Comparison of ENCODE assay signal across 20 cellular contexts in the genomic region with DNA sequence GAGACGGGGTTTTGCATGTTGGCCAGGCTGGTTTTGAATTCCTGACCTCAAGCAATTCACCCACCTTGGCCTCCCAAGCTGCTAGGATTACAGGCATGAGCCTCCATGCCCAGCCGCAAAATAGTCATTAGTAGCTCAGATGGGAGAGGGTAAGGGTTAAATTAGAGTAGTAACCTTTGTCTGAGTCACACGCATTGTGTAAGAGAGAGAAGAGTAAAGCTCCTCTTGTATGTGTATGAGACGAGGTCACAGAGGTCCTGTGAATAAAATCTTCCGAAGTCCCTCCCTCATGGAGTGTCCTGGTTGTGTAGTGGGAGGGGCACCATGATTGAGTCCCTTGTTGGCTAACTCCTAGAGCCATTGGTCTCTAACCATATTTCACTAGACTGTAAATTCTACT.
DNase-seq lines count a peak whose midpoint lies in the region.
"Had no signal": no experiment of that assay in that cellular context is flagged by ENCODE, and none has a peak within 500 bp of the region (broad histone marks: within the 10 kb centered on the region; RNA-seq: fewer than 3 reads in every experiment).

No MANE protein-coding gene starts in this region.

- no peak overlapping the region for H4K8ac ChIP-seq in mesendoderm (ENCODE audit: low read depth, low read length)

- H3K27me3 ChIP-seq in mesendoderm (ENCODE audit: insufficient read depth, low read length, poor library complexity), result no peaks in the 10 kb centered on the region

- H2AK5ac ChIP-seq in mesendoderm (ENCODE audit: low read length), result no peak overlapping the region

- WGBS in mesendoderm (ENCODE audit: extremely low coverage, insufficient coverage, low lambda C conversion rate), result no CpG with 5 or more reads among the region's 5 CpGs

- no peak overlapping the region for H3K56ac ChIP-seq in mesendoderm (ENCODE audit: low read length)

- H2BK120ac ChIP-seq in mesendoderm (ENCODE audit: low read depth, low read length), result no peak overlapping the region

- no peak overlapping the region for H3K27ac ChIP-seq in mesendoderm (ENCODE audit: low read depth, low read length)
- H3K27ac ChIP-seq: C4-2B, HL-60 had no signal

- no peaks in the 10 kb centered on the region for H3K79me1 ChIP-seq in mesendoderm (ENCODE audit: low read length)

- H3K4me3 ChIP-seq in mesendoderm (ENCODE audit: low read length), result no peak overlapping the region
- H3K4me3 ChIP-seq: HAP-1 had no signal

- no peak overlapping the region for H3K23ac ChIP-seq in mesendoderm (ENCODE audit: low read length)

- no peak overlapping the region for H3K9ac ChIP-seq in mesendoderm (ENCODE audit: low read length)

- no peak overlapping the region for H4K5ac ChIP-seq in mesendoderm (ENCODE audit: low read length)

- no peak overlapping the region for H3K4me2 ChIP-seq in mesendoderm (ENCODE audit: low read length)

- no peak overlapping the region for H3K4ac ChIP-seq in mesendoderm (ENCODE audit: low read depth, low read length)

- H3K4me1 ChIP-seq in mesendoderm (ENCODE audit: control insufficient read depth, low read depth, low read length), result no peaks in the 10 kb centered on the region
- H3K4me1 ChIP-seq: HAP-1 had no signal

- H3K36me3 ChIP-seq in mesendoderm (ENCODE audit: control insufficient read depth, insufficient read depth, low read length), result no peaks in the 10 kb centered on the region
- H3K36me3 ChIP-seq: HAP-1 had no signal

- peak; percentile 23 for DNase-seq in LHCN-M2 (ENCODE audit: low read depth)
- peak; percentile 86 for DNase-seq in NOMO-1 treated with DMSO at 0.1 percent for 48 hours (lab: John Stamatoyannopoulos, UW; ENCODE audit: unreplicated experiment)
- peak; percentile 17 for DNase-seq in SW480 (ENCODE audit: low spot score)
- peak; percentile 3 for DNase-seq in mesendoderm
- no peak for DNase-seq in DMS 273 (lab: John Stamatoyannopoulos, UW; ENCODE audit: unreplicated experiment)
- DNase-seq in 8988T, result no peak
- DNase-seq in SHP77 treated with DMSO at 0.1 percent for 48 hours (lab: John Stamatoyannopoulos, UW), result no peak
- DNase-seq in kidney glomerular epithelial cell (lab: John Stamatoyannopoulos, UW), result no peak
- DNase-seq: AML-193, DMS 273 treated with DMSO at 0.1 percent for 48 hours, NCI-H1048, NCI-H1436, NCI-H1930, NCI-H226, NCI-H524 treated with DMSO at 0.1 percent for 48 hours, T-cell, T-helper 9 cell had no signal

- no peak overlapping the region for H2BK5ac ChIP-seq in mesendoderm (ENCODE audit: low read length)

- H2BK15ac ChIP-seq in mesendoderm (replicated peaks; ENCODE audit: low read depth), result no peak overlapping the region

- H3K79me2 ChIP-seq in mesendoderm (ENCODE audit: control insufficient read depth, insufficient read depth, low read length), result no peaks in the 10 kb centered on the region

- H3K18ac ChIP-seq in mesendoderm (ENCODE audit: low read length), result no peak overlapping the region

Comparison
In these comparisons a context has a peak if more than half of its experiments do, and no peak if none do; other contexts are left out.
1. DNase-seq: peak in LHCN-M2 (single experiment), NOMO-1 treated with DMSO at 0.1 percent for 48 hours (single experiment), SW480 (single experiment) and mesendoderm (single experiment); none in DMS 273 (single experiment), 8988T (single experiment), SHP77 treated with DMSO at 0.1 percent for 48 hours (single experiment) and kidney glomerular epithelial cell (single experiment).